Comparison of ENCODE assay signal across 14 cellular contexts in the genomic region with DNA sequence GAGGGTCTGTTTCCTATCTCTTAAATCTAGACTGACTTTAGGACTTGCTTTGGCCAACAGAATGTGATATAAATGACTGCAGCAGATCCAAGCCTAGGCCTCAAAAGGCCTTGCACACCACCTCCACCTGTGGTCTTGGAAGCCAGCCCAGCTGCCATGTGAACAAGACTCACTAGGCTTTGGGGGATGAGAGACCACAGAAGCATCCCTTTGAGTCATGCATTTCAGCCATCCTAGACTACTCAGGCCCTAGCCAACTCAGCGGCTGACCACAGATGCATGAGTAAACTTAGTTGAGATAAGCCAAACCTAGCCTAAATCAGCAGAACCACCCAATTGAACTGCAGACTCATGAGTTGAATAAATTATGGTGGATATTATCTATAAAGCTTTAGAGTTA.
DNase-seq lines count a peak whose midpoint lies in the region; ATAC-seq and TF ChIP-seq lines count a peak whose summit lies in the region.
"Had no signal": no experiment of that assay in that cellular context is flagged by ENCODE, and none has a peak within 500 bp of the region (broad histone marks: within the 10 kb centered on the region; RNA-seq: fewer than 3 reads in every experiment).

No MANE protein-coding gene starts in this region.

- peaks cover 28% of the 10 kb centered on the region for H3K4me1 Mint-ChIP-seq in HFFc6 (ENCODE audit: low read depth)
- H3K4me1 Mint-ChIP-seq in activated T-cell treated with anti-CD3 and anti-CD28 coated beads, Interleukin-2, amount 50 U/mL, for 24 hours (ENCODE audit: low read depth), result no peaks in the 10 kb centered on the region
- H3K4me1 Mint-ChIP-seq: activated CD8-positive, alpha-beta memory T cell treated with anti-CD3 and anti-CD28 coated beads, Interleukin-2, amount 10 ng/mL, durations not matched to agents 7 days and 5 days; activated naive CD4-positive, alpha-beta T cell treated with anti-CD3 and anti-CD28 coated beads, Interleukin-2, amount 50 U/mL, for 24 hours had no signal

- H3K4me3 ChIP-seq in AG04449 (ENCODE audit: low read depth, low read length), result no peak overlapping the region
- H3K4me3 ChIP-seq: uterus had no signal

- H3K4me3 Mint-ChIP-seq in HFFc6, result no peak overlapping the region
- H3K4me3 Mint-ChIP-seq in activated T-cell treated with anti-CD3 and anti-CD28 coated beads, Interleukin-2, amount 50 U/mL, for 24 hours, result no peak overlapping the region
- H3K4me3 Mint-ChIP-seq: activated CD8-positive, alpha-beta memory T cell treated with anti-CD3 and anti-CD28 coated beads, Interleukin-2, amount 10 ng/mL, durations not matched to agents 7 days and 5 days; activated naive CD4-positive, alpha-beta T cell treated with anti-CD3 and anti-CD28 coated beads, Interleukin-2, amount 50 U/mL, for 24 hours had no signal

- no peak overlapping the region for H3K27ac Mint-ChIP-seq in HFFc6
- no peak overlapping the region for H3K27ac Mint-ChIP-seq in activated T-cell treated with anti-CD3 and anti-CD28 coated beads, Interleukin-2, amount 50 U/mL, for 24 hours
- H3K27ac Mint-ChIP-seq: activated CD8-positive, alpha-beta memory T cell treated with anti-CD3 and anti-CD28 coated beads, Interleukin-2, amount 10 ng/mL, durations not matched to agents 7 days and 5 days; activated naive CD4-positive, alpha-beta T cell treated with anti-CD3 and anti-CD28 coated beads, Interleukin-2, amount 50 U/mL, for 24 hours had no signal

- POLR2A ChIA-PET in AG04449 (lab: Yijun Ruan, JAX), result no interaction called here

- no peak for TF ChIP-seq CTCF in AG04449 (IDR thresholded peaks at IDR 0.05; ENCODE audit: insufficient read depth, low read length, missing control alignments)
- no peak for TF ChIP-seq CTCF in HFFc6 (IDR thresholded peaks at IDR 0.05)

- peak; percentile 31 for DNase-seq in AG04449 (ENCODE audit: low read depth, low spot score)
- DNase-seq in HFFc6, result peak; percentile 86
- peak; percentile 72 for DNase-seq in T1000 (lab: John Stamatoyannopoulos, UW)
- peak; percentile 13 for DNase-seq in fibroblast of the conjunctiva (ENCODE audit: low read depth)
- DNase-seq in midbrain (lab: John Stamatoyannopoulos, UW), result no peak
- DNase-seq in activated T-cell treated with anti-CD3 and anti-CD28 coated beads, Interleukin-2, amount 50 U/mL, for 24 hours, result no peak
- DNase-seq: activated CD8-positive, alpha-beta memory T cell treated with anti-CD3 and anti-CD28 coated beads, Interleukin-2, amount 10 ng/mL, durations not matched to agents 7 days and 5 days; cortex of kidney; NCI-H1436 treated with DMSO at 0.1 percent for 48 hours; stimulated activated CD4-positive, alpha-beta T cell treated with anti-CD3 and anti-CD28 coated beads, Interleukin-2, amount 100 ng/mL, for 24 hours; uterus had no signal

- H3K27me3 Mint-ChIP-seq in HFFc6 (ENCODE audit: insufficient read depth), result peaks cover 1% of the 10 kb centered on the region; the same call in 1 of the 2 replicates
- no peaks in the 10 kb centered on the region for H3K27me3 Mint-ChIP-seq in activated T-cell treated with anti-CD3 and anti-CD28 coated beads, Interleukin-2, amount 50 U/mL, for 24 hours
- H3K27me3 Mint-ChIP-seq: activated CD8-positive, alpha-beta memory T cell treated with anti-CD3 and anti-CD28 coated beads, Interleukin-2, amount 10 ng/mL, durations not matched to agents 7 days and 5 days; activated naive CD4-positive, alpha-beta T cell treated with anti-CD3 and anti-CD28 coated beads, Interleukin-2, amount 50 U/mL, for 24 hours had no signal

- H3K36me3 Mint-ChIP-seq in HFFc6 (ENCODE audit: low read depth), result no peaks in the 10 kb centered on the region
- no peaks in the 10 kb centered on the region for H3K36me3 Mint-ChIP-seq in activated T-cell treated with anti-CD3 and anti-CD28 coated beads, Interleukin-2, amount 50 U/mL, for 24 hours (ENCODE audit: low read depth)
- H3K36me3 Mint-ChIP-seq: activated CD8-positive, alpha-beta memory T cell treated with anti-CD3 and anti-CD28 coated beads, Interleukin-2, amount 10 ng/mL, durations not matched to agents 7 days and 5 days; activated naive CD4-positive, alpha-beta T cell treated with anti-CD3 and anti-CD28 coated beads, Interleukin-2, amount 50 U/mL, for 24 hours had no signal

- CTCF ChIA-PET in AG04449 (lab: Yijun Ruan, JAX), result no interaction called here

- ATAC-seq in GM21723 (IDR thresholded peaks at IDR 0.05; ENCODE audit: unreplicated experiment), result no peak
- ATAC-seq in GM21515 (IDR thresholded peaks at IDR 0.05; ENCODE audit: unreplicated experiment), result no peak
- ATAC-seq: activated CD8-positive, alpha-beta memory T cell treated with anti-CD3 and anti-CD28 coated beads, Interleukin-2, amount 10 ng/mL, durations not matched to agents 7 days and 5 days had no signal

- peaks cover 6% of the 10 kb centered on the region; the same call in 1 of the 2 replicates for H3K9me3 Mint-ChIP-seq in HFFc6
- H3K9me3 Mint-ChIP-seq in activated T-cell treated with anti-CD3 and anti-CD28 coated beads, Interleukin-2, amount 50 U/mL, for 24 hours, result no peaks in the 10 kb centered on the region
- H3K9me3 Mint-ChIP-seq: activated naive CD4-positive, alpha-beta T cell treated with anti-CD3 and anti-CD28 coated beads, Interleukin-2, amount 50 U/mL, for 24 hours had no signal

Comparison
In these comparisons a context has a peak if more than half of its experiments do, and no peak if none do; other contexts are left out.
1. DNase-seq: peak in AG04449 (single experiment), HFFc6 (single experiment), T1000 (single experiment) and fibroblast of the conjunctiva (single experiment); none in midbrain (single experiment) and activated T-cell treated with anti-CD3 and anti-CD28 coated beads, Interleukin-2, amount 50 U/mL, for 24 hours (single experiment).